Comparison of ENCODE assay signal across 12 cellular contexts in the genomic region with DNA sequence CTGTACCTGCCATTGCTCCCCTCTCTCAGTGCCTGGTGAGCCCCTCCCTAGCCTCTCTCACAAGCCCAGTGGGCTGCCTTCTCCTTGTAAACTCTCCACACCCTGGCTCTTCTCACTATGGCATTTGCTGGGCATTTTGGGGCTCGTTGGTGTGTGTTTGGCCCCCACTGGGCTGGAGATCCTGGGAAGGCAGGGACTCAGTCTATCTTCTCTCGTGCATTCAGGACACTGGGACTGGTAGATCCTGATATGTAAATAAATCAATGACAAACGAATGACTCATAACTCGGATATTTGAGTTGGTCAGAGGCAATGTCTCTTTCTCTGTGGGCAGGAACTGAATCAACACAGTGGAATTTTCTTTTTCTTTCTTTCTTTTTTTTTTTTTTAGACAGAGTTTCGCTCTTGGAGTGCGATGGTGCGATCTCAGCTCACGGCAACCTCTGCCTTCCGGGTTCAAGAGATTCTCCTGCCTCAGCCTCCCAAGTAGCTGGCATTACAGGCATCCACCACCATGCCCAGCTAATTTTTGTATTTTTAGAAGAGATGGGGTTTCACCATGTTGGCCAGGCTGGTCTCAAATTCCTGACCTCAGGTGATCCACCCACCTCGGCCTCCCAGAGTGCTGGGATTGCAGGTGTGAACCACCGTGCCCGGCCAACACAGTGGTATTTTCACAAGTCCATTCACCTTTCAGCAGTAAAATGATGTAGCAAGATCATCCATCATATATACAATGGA.
DNase-seq lines count a peak whose midpoint lies in the region; ATAC-seq, FAIRE-seq and TF ChIP-seq lines count a peak whose summit lies in the region.
"Had no signal": no experiment of that assay in that cellular context is flagged by ENCODE, and none has a peak within 500 bp of the region (broad histone marks: within the 10 kb centered on the region; RNA-seq: fewer than 3 reads in every experiment).

No MANE protein-coding gene starts in this region.

- TF ChIP-seq POLR2A in breast epithelium (IDR thresholded peaks at IDR 0.05) (no peak), gastroesophageal sphincter (IDR thresholded peaks at IDR 0.05) (no peak)

- peaks cover 24 to 37% of the 10 kb centered on the region in 2 donors for H3K27me3 Mint-ChIP-seq in effector memory CD8-positive, alpha-beta T cell

- peak; percentile 86 for DNase-seq in A673 (ENCODE audit: low spot score)
- peak; percentile 26 for DNase-seq in HuH-7 (ENCODE audit: low spot score)
- DNase-seq in breast epithelium (ENCODE audit: low spot score in 2 of 2): no peak
- no peak for DNase-seq in effector memory CD8-positive, alpha-beta T cell
- DNase-seq in OCI-M2 (lab: John Stamatoyannopoulos, UW; ENCODE audit: unreplicated experiment): no peak
- DNase-seq in kidney: no peak
- DNase-seq: activated naive CD4-positive, alpha-beta T cell treated with Interleukin-2 at 50 U/mL for 16 hours; left ventricle myocardium inferior had no signal

- H3K4me1 ChIP-seq in A673 (ENCODE audit: insufficient read depth, low read length, poor library complexity, severe bottlenecking) (peaks cover 16% of the 10 kb centered on the region), breast epithelium (no peaks in the 10 kb centered on the region), liver (ENCODE audit: control insufficient read depth in 4 of 4, insufficient read depth in 4 of 4, low read length in 3 of 4) (no peaks in the 10 kb centered on the region), kidney (ENCODE audit: control insufficient read depth in 1 of 2, insufficient read depth in 1 of 2, low read depth in 1 of 2, low read length in 2 of 2) (peaks cover 0 to 2% of the 10 kb centered on the region in 2 donors), gastroesophageal sphincter (no peaks in the 10 kb centered on the region)
- H3K4me1 ChIP-seq: SJCRH30 had no signal

- H3K27ac ChIP-seq in A673 (ENCODE audit: low read depth, low read length, poor library complexity, severe bottlenecking): peak overlapping the region; percentile 39
- H3K27ac ChIP-seq in breast epithelium: peak overlapping the region; percentile 67 to 82
- H3K27ac ChIP-seq in liver (ENCODE audit: low read depth in 1 of 2, low read length in 2 of 2): no peak overlapping the region
- no peak overlapping the region for H3K27ac ChIP-seq in kidney (ENCODE audit: low read depth in 2 of 2, low read length in 2 of 2)
- H3K27ac ChIP-seq in gastroesophageal sphincter: no peak overlapping the region
- H3K27ac ChIP-seq: C4-2B, left ventricle myocardium inferior, SJCRH30 had no signal

- H3K9me3 ChIP-seq in A673 (ENCODE audit: low read depth, low read length, poor library complexity, severe bottlenecking) (no peaks in the 10 kb centered on the region), breast epithelium (no peaks in the 10 kb centered on the region), liver (ENCODE audit: control insufficient read depth in 4 of 4, low read length in 3 of 4) (no peaks in the 10 kb centered on the region), kidney (ENCODE audit: control insufficient read depth in 1 of 2, low read length in 2 of 2) (no peaks in the 10 kb centered on the region), gastroesophageal sphincter (no peaks in the 10 kb centered on the region)
- H3K9me3 ChIP-seq: left ventricle myocardium inferior, SJCRH30 had no signal

- no peak for TF ChIP-seq EP300 in gastroesophageal sphincter (IDR thresholded peaks at IDR 0.05)

- H3K36me3 Mint-ChIP-seq in effector memory CD8-positive, alpha-beta T cell (ENCODE audit: insufficient read depth): peaks cover 3% of the 10 kb centered on the region

- no peak for FAIRE-seq in kidney (lab: Jason Lieb, UNC)

- 69% methylated on average over 12 of the region's 12 CpGs for WGBS in liver
- WGBS in gastroesophageal sphincter (ENCODE audit: low coverage in 1 of 2), 2 donors: 47 to 71% methylated on average over 7 to 8 of the region's 12 CpGs

- H3K27me3 ChIP-seq in A673 (replicated peaks; ENCODE audit: insufficient read depth, low read depth, low read length, poor library complexity): no peaks in the 10 kb centered on the region
- H3K27me3 ChIP-seq in breast epithelium: no peaks in the 10 kb centered on the region
- no peaks in the 10 kb centered on the region for H3K27me3 ChIP-seq in liver (ENCODE audit: control insufficient read depth in 4 of 4, insufficient read depth in 4 of 4, low read length in 3 of 4)
- peaks cover 13% of the 10 kb centered on the region for H3K27me3 ChIP-seq in gastroesophageal sphincter
- H3K27me3 ChIP-seq: SJCRH30 had no signal

- no peaks in the 10 kb centered on the region for H3K36me3 ChIP-seq in A673 (ENCODE audit: insufficient read depth, low read length, poor library complexity, severe bottlenecking)
- H3K36me3 ChIP-seq in breast epithelium: no peaks in the 10 kb centered on the region
- no peaks in the 10 kb centered on the region for H3K36me3 ChIP-seq in liver (ENCODE audit: control insufficient read depth in 4 of 4, insufficient read depth in 3 of 4, low read depth in 1 of 4, low read length in 3 of 4)
- H3K36me3 ChIP-seq in kidney (ENCODE audit: control insufficient read depth in 1 of 2, insufficient read depth in 2 of 2, low read length in 2 of 2): no peaks in the 10 kb centered on the region
- H3K36me3 ChIP-seq in gastroesophageal sphincter: no peaks in the 10 kb centered on the region
- H3K36me3 ChIP-seq: left ventricle myocardium inferior, SJCRH30 had no signal

- H3K4me3 Mint-ChIP-seq in effector memory CD8-positive, alpha-beta T cell: no peak overlapping the region

- no peaks in the 10 kb centered on the region for H3K9me3 Mint-ChIP-seq in effector memory CD8-positive, alpha-beta T cell

- H3K9ac ChIP-seq in liver (ENCODE audit: low read depth in 1 of 2, low read length in 2 of 2) (no peak overlapping the region), kidney (ENCODE audit: low read length in 2 of 2) (no peak overlapping the region)

- intact Hi-C loops in A673 (cut with micrococcal nuclease; ENCODE audit: unreplicated experiment) (loop anchor here (10.0 kb wide), 2 partner anchors 992 to 1242 kb away; no protein-coding TSS in a partner anchor), breast epithelium (cut with DNase I; ENCODE audit: low total_unique reads) (no loop called here), kidney (cut with DNase I) (no loop called here)

- ATAC-seq in effector memory CD8-positive, alpha-beta T cell (replicated peaks): no peak
- ATAC-seq in gastroesophageal sphincter: no peak

- H3K4me1 Mint-ChIP-seq in effector memory CD8-positive, alpha-beta T cell (ENCODE audit: low read depth in 2 of 2): peaks cover 3 to 4% of the 10 kb centered on the region in 2 donors

- TF ChIP-seq CTCF in A673 (conservative IDR thresholded peaks at IDR 0.05; ENCODE audit: low read depth, low read length): no peak
- no peak for TF ChIP-seq CTCF in breast epithelium (IDR thresholded peaks at IDR 0.05)
- no peak for TF ChIP-seq CTCF in liver (IDR thresholded peaks at IDR 0.05; ENCODE audit: low read depth, low read length, missing input control)
- TF ChIP-seq CTCF in kidney (IDR thresholded peaks at IDR 0.05; ENCODE audit: borderline replicate concordance, extremely low read depth, insufficient read depth): no peak
- TF ChIP-seq CTCF in gastroesophageal sphincter (IDR thresholded peaks at IDR 0.05): no peak

- CTCF ChIA-PET in A673 (lab: Charles Lee): interaction anchor here (0.6 kb wide), 1 partner anchor 357 kb away, joined by 3 read pairs; no protein-coding TSS in a partner anchor

- TF ChIP-seq RAD21 in liver (IDR thresholded peaks at IDR 0.05): no peak

- no TSS peak for BruUV-seq in A673 (replicated peaks; lab: Mats Ljungman, UMichigan)

- H3K27ac Mint-ChIP-seq in effector memory CD8-positive, alpha-beta T cell: no peak overlapping the region

- POLR2A ChIA-PET in A673 (lab: Charles Lee; ENCODE audit: low non-redundant PET): no interaction called here

- no peak overlapping the region for H3K4me3 ChIP-seq in A673 (ENCODE audit: low read depth, low read length, poor library complexity, severe bottlenecking)
- H3K4me3 ChIP-seq in breast epithelium: peak overlapping the region in 1 of 3 donors; percentile 33
- H3K4me3 ChIP-seq in liver (ENCODE audit: low read depth in 1 of 3, low read length in 3 of 3): no peak overlapping the region
- no peak overlapping the region for H3K4me3 ChIP-seq in kidney (ENCODE audit: low read length in 2 of 2)
- H3K4me3 ChIP-seq in gastroesophageal sphincter: no peak overlapping the region
- H3K4me3 ChIP-seq: left ventricle myocardium inferior, SJCRH30 had no signal

TF ChIP-seq in liver, 16 proteins besides CTCF, POLR2A, EP300 and RAD21:
- TF ChIP-seq YY1 (IDR thresholded peaks at IDR 0.05) (no peak), JUND (IDR thresholded peaks at IDR 0.05) (peak; percentile 31 to 82), FOXA1 (IDR thresholded peaks at IDR 0.05) (no peak), SP1 (IDR thresholded peaks at IDR 0.05) (no peak), HNF4A (conservative IDR thresholded peaks at IDR 0.05) (no peak), FOXA2 (IDR thresholded peaks at IDR 0.05) (no peak), TAF1 (conservative IDR thresholded peaks at IDR 0.05) (no peak), EGR1 (IDR thresholded peaks at IDR 0.05; ENCODE audit: low read depth in 2 of 2) (no peak)

Comparison
In these comparisons a context has a peak if more than half of its experiments do, and no peak if none do; other contexts are left out.
1. DNase-seq: peak in A673 (single experiment) and HuH-7 (single experiment); none in breast epithelium (0 of 2), effector memory CD8-positive, alpha-beta T cell (0 of 3), OCI-M2 (single experiment) and kidney (single experiment).
2. H3K27ac ChIP-seq: peak in A673 (single experiment) and breast epithelium (2 of 2); none in liver (0 of 2), kidney (0 of 2) and gastroesophageal sphincter (0 of 4).